ENCODE assay signal across 21 cellular contexts in genomic region chr11:8296872-8297271, GRCh38. TPM values are rescaled to one million over a fixed set of nuclear protein-coding genes. Genes with fewer than 3 reads are reported as not detected.
DNase-seq lines count a peak whose midpoint lies in the region; ATAC-seq and TF ChIP-seq lines count a peak whose summit lies in the region.
"Had no signal": no experiment of that assay in that cellular context is flagged by ENCODE, and none has a peak within 500 bp of the region (broad histone marks: within the 10 kb centered on the region; RNA-seq: fewer than 3 reads in every experiment).

No MANE protein-coding gene starts in this region.

- ATAC-seq in Right ventricle myocardium inferior (no peak), T-helper 17 cell (no peak)
- ATAC-seq in activated T-helper 17 cell treated with anti-CD3 and anti-CD28 coated beads, Interleukin-2, amount 50 U/mL, for 72 hours (replicated peaks), result no peak
- ATAC-seq: A549; CD8-positive, alpha-beta T cell; HepG2 had no signal

- H3K27ac Mint-ChIP-seq in T-helper 17 cell, result peak overlapping the region; percentile 16
- H3K27ac Mint-ChIP-seq in activated T-helper 17 cell treated with anti-CD3 and anti-CD28 coated beads, Interleukin-2, amount 50 U/mL, for 72 hours, result no peak overlapping the region
- H3K27ac Mint-ChIP-seq: CD8-positive, alpha-beta T cell had no signal

- H3K36me3 Mint-ChIP-seq in T-helper 17 cell (ENCODE audit: low read depth), result peaks cover 4% of the 10 kb centered on the region
- H3K36me3 Mint-ChIP-seq in activated T-helper 17 cell treated with anti-CD3 and anti-CD28 coated beads, Interleukin-2, amount 50 U/mL, for 72 hours (ENCODE audit: low read depth), result no peaks in the 10 kb centered on the region
- H3K36me3 Mint-ChIP-seq: CD8-positive, alpha-beta T cell had no signal

- H3K27me3 Mint-ChIP-seq in T-helper 17 cell, result peaks cover 37% of the 10 kb centered on the region
- peaks cover 12% of the 10 kb centered on the region for H3K27me3 Mint-ChIP-seq in activated T-helper 17 cell treated with anti-CD3 and anti-CD28 coated beads, Interleukin-2, amount 50 U/mL, for 72 hours

- H4K12ac ChIP-seq in trophoblast cell (ENCODE audit: low read depth, low read length), result no peak overlapping the region

- H3K23ac ChIP-seq in trophoblast cell (ENCODE audit: low read length), result no peak overlapping the region

- H2BK12ac ChIP-seq in trophoblast cell (ENCODE audit: low read length), result no peak overlapping the region

- H3K79me2 ChIP-seq in trophoblast cell (ENCODE audit: control insufficient read depth, insufficient read depth, low read length, poor library complexity), result no peaks in the 10 kb centered on the region

- H3K9ac ChIP-seq in trophoblast cell (ENCODE audit: low read length), result no peak overlapping the region

- H4K91ac ChIP-seq in trophoblast cell (ENCODE audit: low read depth, low read length), result no peak overlapping the region

- no peaks in the 10 kb centered on the region for H3K9me3 Mint-ChIP-seq in activated T-helper 17 cell treated with anti-CD3 and anti-CD28 coated beads, Interleukin-2, amount 50 U/mL, for 72 hours
- H3K9me3 Mint-ChIP-seq: CD8-positive, alpha-beta T cell had no signal

- no peak overlapping the region for H2BK120ac ChIP-seq in trophoblast cell (ENCODE audit: insufficient read depth, low read length, poor library complexity)

- no peak overlapping the region for H2AFZ ChIP-seq in trophoblast cell (ENCODE audit: insufficient read depth, low read length, poor library complexity)

- no CpG with 5 or more reads among the region's 5 CpGs for WGBS in trophoblast cell (ENCODE audit: extremely low coverage, insufficient coverage, insufficient read length)

- H3K9me3 ChIP-seq in right atrium auricular region (no peaks in the 10 kb centered on the region), T-helper 17 cell (ENCODE audit: control insufficient read depth, low read length, poor library complexity, severe bottlenecking) (no peaks in the 10 kb centered on the region), trophoblast cell (ENCODE audit: insufficient read depth, low read depth, low read length) (peaks cover under 1% of the 10 kb centered on the region)
- H3K9me3 ChIP-seq: A549, BE2C, HAP-1 had no signal

- H3K27me3 ChIP-seq in right atrium auricular region (no peaks in the 10 kb centered on the region), trophoblast cell (ENCODE audit: insufficient read depth, low read length) (no peaks in the 10 kb centered on the region)
- H3K27me3 ChIP-seq: BE2C had no signal

- no peak overlapping the region for H3K4me3 Mint-ChIP-seq in T-helper 17 cell
- no peak overlapping the region for H3K4me3 Mint-ChIP-seq in activated T-helper 17 cell treated with anti-CD3 and anti-CD28 coated beads, Interleukin-2, amount 50 U/mL, for 72 hours
- H3K4me3 Mint-ChIP-seq: CD8-positive, alpha-beta T cell had no signal

- DNase-seq in right atrium auricular region (ENCODE audit: low spot score), result peak; percentile 50
- DNase-seq in Right ventricle myocardium inferior (ENCODE audit: missing footprints), result no peak
- DNase-seq in T-helper 17 cell, result no peak
- DNase-seq in fibroblast of mammary gland (ENCODE audit: low read depth), result peak; percentile 3
- no peak for DNase-seq in trophoblast cell
- no peak for DNase-seq in NCI-H748 (lab: John Stamatoyannopoulos, UW; ENCODE audit: unreplicated experiment)
- no peak for DNase-seq in NCI-H1105 (lab: John Stamatoyannopoulos, UW)
- DNase-seq: BE2C, COR-L47, DMS153, DMS79 treated with DMSO at 0.1 percent for 48 hours, EL, GDM1 had no signal

- no peak overlapping the region for H3K4ac ChIP-seq in trophoblast cell (ENCODE audit: low read depth, low read length)

- TF ChIP-seq CTCF in right atrium auricular region (IDR thresholded peaks at IDR 0.05) (no peak), fibroblast of mammary gland (conservative IDR thresholded peaks at IDR 0.05; ENCODE audit: control insufficient read depth, insufficient read depth, low read depth, low read length) (no peak)

- no peaks in the 10 kb centered on the region for H3K79me1 ChIP-seq in trophoblast cell (ENCODE audit: low read length)

- H3K4me1 ChIP-seq in right atrium auricular region, result no peaks in the 10 kb centered on the region
- no peaks in the 10 kb centered on the region for H3K4me1 ChIP-seq in trophoblast cell (ENCODE audit: control insufficient read depth in 1 of 2, insufficient read depth in 2 of 2, low read length in 2 of 2)
- H3K4me1 ChIP-seq: A549, BE2C, HAP-1 had no signal

- no peak overlapping the region for H2AK5ac ChIP-seq in trophoblast cell (ENCODE audit: low read length)

- H3K18ac ChIP-seq in trophoblast cell (ENCODE audit: low read length), result no peak overlapping the region

- no peak overlapping the region for H3K4me2 ChIP-seq in trophoblast cell (ENCODE audit: low read length)
- H3K4me2 ChIP-seq: A549 had no signal

- no peaks in the 10 kb centered on the region for H3K36me3 ChIP-seq in right atrium auricular region
- no peaks in the 10 kb centered on the region for H3K36me3 ChIP-seq in trophoblast cell (ENCODE audit: control insufficient read depth in 1 of 2, insufficient read depth in 2 of 2, low read length in 2 of 2)
- H3K36me3 ChIP-seq: BE2C, HAP-1 had no signal

- no peak overlapping the region for H3K14ac ChIP-seq in trophoblast cell (ENCODE audit: low read length)

- no peaks in the 10 kb centered on the region for H3K4me1 Mint-ChIP-seq in T-helper 17 cell
- no peaks in the 10 kb centered on the region for H3K4me1 Mint-ChIP-seq in activated T-helper 17 cell treated with anti-CD3 and anti-CD28 coated beads, Interleukin-2, amount 50 U/mL, for 72 hours

- intact Hi-C loops in Right ventricle myocardium inferior (cut with DNase I), result no loop called here

- no peak overlapping the region for H2BK5ac ChIP-seq in trophoblast cell (ENCODE audit: low read depth, low read length, poor library complexity)

- H3K27ac ChIP-seq in right atrium auricular region (no peak overlapping the region), trophoblast cell (ENCODE audit: low read depth, low read length) (no peak overlapping the region)
- H3K27ac ChIP-seq: A549, C4-2B had no signal

- no peak overlapping the region for H4K8ac ChIP-seq in trophoblast cell (ENCODE audit: low read depth, low read length)

- H3K4me3 ChIP-seq in right atrium auricular region (no peak overlapping the region), fibroblast of mammary gland (ENCODE audit: control insufficient read depth, low read depth, low read length) (no peak overlapping the region), trophoblast cell (ENCODE audit: low read depth, low read length) (peak overlapping the region; percentile 13)
- H3K4me3 ChIP-seq: A549, HAP-1 had no signal

RNA-seq across cellular contexts. Expression of gene LMO1, which starts 33.2 kb away (rescaled TPM):
- total RNA-seq in right atrium auricular region, result not detected
- total RNA-seq in Right ventricle myocardium inferior, result 3.6 TPM
- not detected for total RNA-seq in T-helper 17 cell
- polyA plus RNA-seq in trophoblast cell (2013), result 9.5 and 10.1 TPM in 2 replicates
- not detected for total RNA-seq in activated T-helper 17 cell treated with anti-CD3 and anti-CD28 coated beads, Interleukin-2, amount 50 U/mL, for 72 hours
- total RNA-seq: CD8-positive, alpha-beta T cell; H1; HepG2 had no signal
- polyA plus RNA-seq: AG04450, HepG2 had no signal

Comparison
In these comparisons a context has a peak if more than half of its experiments do, and no peak if none do; other contexts are left out.
1. DNase-seq: peak in right atrium auricular region (single experiment) and fibroblast of mammary gland (single experiment); none in Right ventricle myocardium inferior (single experiment), T-helper 17 cell (0 of 3), trophoblast cell (0 of 2), NCI-H748 (single experiment) and NCI-H1105 (single experiment).